In the genomic region with DNA sequence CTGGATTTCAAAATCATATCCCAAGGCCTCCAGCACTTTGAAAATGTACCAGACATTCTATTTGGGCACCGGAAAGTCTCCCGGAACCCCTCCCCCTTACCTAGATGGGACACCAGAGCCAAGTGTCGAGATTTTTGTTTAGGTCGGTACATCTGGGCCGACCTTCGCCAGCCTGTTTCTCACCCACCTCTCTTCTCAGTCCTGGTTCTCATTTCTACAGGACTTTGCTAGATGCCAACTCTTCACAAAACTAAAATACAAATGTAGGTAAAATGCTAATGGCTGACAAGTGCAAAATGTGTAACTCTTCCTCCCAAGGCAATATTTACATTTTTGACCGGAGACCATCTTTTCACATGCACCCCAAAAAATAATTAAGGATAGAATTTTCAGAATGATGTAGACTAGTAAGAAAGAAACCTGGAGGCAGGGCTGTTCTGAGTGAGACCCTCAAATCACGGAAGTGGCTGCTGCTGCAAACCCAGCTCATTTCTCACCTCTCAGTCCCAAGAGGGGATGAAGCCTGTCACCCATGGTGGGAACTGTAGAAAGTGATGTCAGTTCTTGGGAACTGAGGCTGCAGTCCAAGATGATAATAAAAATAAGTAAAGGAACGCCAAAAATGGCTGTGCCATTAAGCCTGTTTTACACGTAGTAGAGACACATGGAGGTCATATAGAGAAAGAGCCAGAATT, we compare ENCODE assay signal across 2 cellular contexts.
TF ChIP-seq lines count a peak whose summit lies in the region.

No MANE protein-coding gene starts in this region.

TF ChIP-seq in HEK293, 187 proteins besides CTCF, POLR2A, EP300 and RAD21:
- TF ChIP-seq ZFP37 (tag by site-specific recombination; IDR thresholded peaks at IDR 0.05), result 0 out of 2 replicates have a peak, but pooled peaks have one; percentile 3

TF ChIP-seq in HepG2, 621 proteins besides CTCF, POLR2A, EP300 and RAD21:
- TF ChIP-seq ZNF350 (CRISPR knock-in tag; IDR thresholded peaks at IDR 0.05; ENCODE audit: borderline replicate concordance, low read depth) (peak; percentile 10), ZNF383 (CRISPR knock-in tag; IDR thresholded peaks at IDR 0.05; ENCODE audit: borderline replicate concordance) (0 out of 2 replicates have a peak, but pooled peaks have one; percentile 5), ZNF446 (CRISPR knock-in tag; IDR thresholded peaks at IDR 0.05) (peak; percentile 5; the same call in 1 of the 2 replicates), ZKSCAN1 (IDR thresholded peaks at IDR 0.05; ENCODE audit: low read length) (0 out of 2 replicates have a peak, but pooled peaks have one; percentile 2), ATF7-NPFF (CRISPR knock-in tag; IDR thresholded peaks at IDR 0.05; ENCODE audit: low read depth) (0 out of 2 replicates have a peak, but pooled peaks have one; percentile 5), ZFP1 (CRISPR knock-in tag; IDR thresholded peaks at IDR 0.05) (0 out of 2 replicates have a peak, but pooled peaks have one; percentile 7), ZNF501 (CRISPR knock-in tag; IDR thresholded peaks at IDR 0.05) (peak; percentile 40), BRD4 (CRISPR knock-in tag; IDR thresholded peaks at IDR 0.05) (peak; percentile 27; the same call in 1 of the 2 replicates), TCF7 (IDR thresholded peaks at IDR 0.05; ENCODE audit: low read depth) (0 out of 2 replicates have a peak, but pooled peaks have one; percentile 4), ZNF747 (CRISPR knock-in tag; IDR thresholded peaks at IDR 0.05; ENCODE audit: borderline replicate concordance) (0 out of 2 replicates have a peak, but pooled peaks have one; percentile 12)
- TF ChIP-seq, protein P1, sequence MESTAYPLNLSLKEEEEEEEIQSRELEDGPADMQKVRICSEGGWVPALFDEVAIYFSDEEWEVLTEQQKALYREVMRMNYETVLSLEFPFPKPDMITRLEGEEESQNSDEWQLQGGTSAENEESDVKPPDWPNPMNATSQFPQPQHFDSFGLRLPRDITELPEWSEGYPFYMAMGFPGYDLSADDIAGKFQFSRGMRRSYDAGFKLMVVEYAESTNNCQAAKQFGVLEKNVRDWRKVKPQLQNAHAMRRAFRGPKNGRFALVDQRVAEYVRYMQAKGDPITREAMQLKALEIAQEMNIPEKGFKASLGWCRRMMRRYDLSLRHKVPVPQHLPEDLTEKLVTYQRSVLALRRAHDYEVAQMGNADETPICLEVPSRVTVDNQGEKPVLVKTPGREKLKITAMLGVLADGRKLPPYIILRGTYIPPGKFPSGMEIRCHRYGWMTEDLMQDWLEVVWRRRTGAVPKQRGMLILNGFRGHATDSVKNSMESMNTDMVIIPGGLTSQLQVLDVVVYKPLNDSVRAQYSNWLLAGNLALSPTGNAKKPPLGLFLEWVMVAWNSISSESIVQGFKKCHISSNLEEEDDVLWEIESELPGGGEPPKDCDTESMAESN (CRISPR knock-in tag; conservative IDR thresholded peaks at IDR 0.05), result 0 out of 2 replicates have a peak, but pooled peaks have one; percentile 4
- TF ChIP-seq, protein P2, sequence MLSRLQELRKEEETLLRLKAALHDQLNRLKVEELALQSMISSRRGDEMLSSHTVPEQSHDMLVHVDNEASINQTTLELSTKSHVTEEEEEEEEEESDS (CRISPR knock-in tag; IDR thresholded peaks at IDR 0.05; ENCODE audit: borderline replicate concordance), result 0 out of 2 replicates have a peak, but pooled peaks have one; percentile 4
- TF ChIP-seq, protein P3, sequence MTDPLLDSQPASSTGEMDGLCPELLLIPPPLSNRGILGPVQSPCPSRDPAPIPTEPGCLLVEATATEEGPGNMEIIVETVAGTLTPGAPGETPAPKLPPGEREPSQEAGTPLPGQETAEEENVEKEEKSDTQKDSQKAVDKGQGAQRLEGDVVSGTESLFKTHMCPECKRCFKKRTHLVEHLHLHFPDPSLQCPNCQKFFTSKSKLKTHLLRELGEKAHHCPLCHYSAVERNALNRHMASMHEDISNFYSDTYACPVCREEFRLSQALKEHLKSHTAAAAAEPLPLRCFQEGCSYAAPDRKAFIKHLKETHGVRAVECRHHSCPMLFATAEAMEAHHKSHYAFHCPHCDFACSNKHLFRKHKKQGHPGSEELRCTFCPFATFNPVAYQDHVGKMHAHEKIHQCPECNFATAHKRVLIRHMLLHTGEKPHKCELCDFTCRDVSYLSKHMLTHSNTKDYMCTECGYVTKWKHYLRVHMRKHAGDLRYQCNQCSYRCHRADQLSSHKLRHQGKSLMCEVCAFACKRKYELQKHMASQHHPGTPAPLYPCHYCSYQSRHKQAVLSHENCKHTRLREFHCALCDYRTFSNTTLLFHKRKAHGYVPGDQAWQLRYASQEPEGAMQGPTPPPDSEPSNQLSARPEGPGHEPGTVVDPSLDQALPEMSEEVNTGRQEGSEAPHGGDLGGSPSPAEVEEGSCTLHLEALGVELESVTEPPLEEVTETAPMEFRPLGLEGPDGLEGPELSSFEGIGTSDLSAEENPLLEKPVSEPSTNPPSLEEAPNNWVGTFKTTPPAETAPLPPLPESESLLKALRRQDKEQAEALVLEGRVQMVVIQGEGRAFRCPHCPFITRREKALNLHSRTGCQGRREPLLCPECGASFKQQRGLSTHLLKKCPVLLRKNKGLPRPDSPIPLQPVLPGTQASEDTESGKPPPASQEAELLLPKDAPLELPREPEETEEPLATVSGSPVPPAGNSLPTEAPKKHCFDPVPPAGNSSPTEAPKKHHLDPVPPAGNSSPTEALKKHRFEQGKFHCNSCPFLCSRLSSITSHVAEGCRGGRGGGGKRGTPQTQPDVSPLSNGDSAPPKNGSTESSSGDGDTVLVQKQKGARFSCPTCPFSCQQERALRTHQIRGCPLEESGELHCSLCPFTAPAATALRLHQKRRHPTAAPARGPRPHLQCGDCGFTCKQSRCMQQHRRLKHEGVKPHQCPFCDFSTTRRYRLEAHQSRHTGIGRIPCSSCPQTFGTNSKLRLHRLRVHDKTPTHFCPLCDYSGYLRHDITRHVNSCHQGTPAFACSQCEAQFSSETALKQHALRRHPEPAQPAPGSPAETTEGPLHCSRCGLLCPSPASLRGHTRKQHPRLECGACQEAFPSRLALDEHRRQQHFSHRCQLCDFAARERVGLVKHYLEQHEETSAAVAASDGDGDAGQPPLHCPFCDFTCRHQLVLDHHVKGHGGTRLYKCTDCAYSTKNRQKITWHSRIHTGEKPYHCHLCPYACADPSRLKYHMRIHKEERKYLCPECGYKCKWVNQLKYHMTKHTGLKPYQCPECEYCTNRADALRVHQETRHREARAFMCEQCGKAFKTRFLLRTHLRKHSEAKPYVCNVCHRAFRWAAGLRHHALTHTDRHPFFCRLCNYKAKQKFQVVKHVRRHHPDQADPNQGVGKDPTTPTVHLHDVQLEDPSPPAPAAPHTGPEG (CRISPR knock-in tag; IDR thresholded peaks at IDR 0.05), result peak; percentile 9
